ENCODE assay signal across 8 cellular contexts in genomic region chr2:3517948-3518495, GRCh38. TPM values are rescaled to one million over a fixed set of nuclear protein-coding genes. Genes with fewer than 3 reads are reported as not detected.
A peak's percentile ranks its signal among the peaks of the same experiment; 100 is the strongest.
DNase-seq lines count a peak whose midpoint lies in the region; ATAC-seq, FAIRE-seq and TF ChIP-seq lines count a peak whose summit lies in the region.

No MANE protein-coding gene starts in this region.

- FAIRE-seq in endothelial cell of umbilical vein (lab: Jason Lieb, UNC): no peak

- H3K4me3 ChIP-seq in DND-41 (ENCODE audit: low read depth in 1 of 2, low read length in 2 of 2) (peak overlapping the region; percentile 65 to 80), OCI-LY3 (ENCODE audit: low read length) (peak overlapping the region; percentile 95), endothelial cell of umbilical vein (replicated peaks in 1 of 3; ENCODE audit: insufficient read depth in 1 of 3, low read depth in 1 of 3, low read length in 3 of 3) (peak overlapping the region; percentile 66 to 89 (median 89)), parathyroid adenoma (ENCODE audit: low read depth, low read length) (peak overlapping the region; percentile 92)

- peak overlapping the region; percentile 81 for H3K4me2 ChIP-seq in DND-41 (ENCODE audit: insufficient read depth, low read length)
- peak overlapping the region; percentile 99 for H3K4me2 ChIP-seq in OCI-LY3 (ENCODE audit: low read length)
- H3K4me2 ChIP-seq in endothelial cell of umbilical vein (ENCODE audit: insufficient read depth, low read length): peak overlapping the region; percentile 88
- H3K4me2 ChIP-seq in parathyroid adenoma (ENCODE audit: low read length): peak overlapping the region; percentile 98

- peak overlapping the region; percentile 87 for H3K27ac ChIP-seq in DND-41 (ENCODE audit: low read length)
- peak overlapping the region; percentile 63 for H3K27ac ChIP-seq in OCI-LY3 (ENCODE audit: low read length)
- H3K27ac ChIP-seq in endothelial cell of umbilical vein (ENCODE audit: insufficient read depth, low read depth, low read length): no peak overlapping the region
- peak overlapping the region; percentile 95 for H3K27ac ChIP-seq in parathyroid adenoma

- dilution Hi-C loops in endothelial cell of umbilical vein (cut with MboI; ENCODE audit: extremely low pct_ligation_motif_present, low sequenced_read_pairs): no loop called here

- peak overlapping the region; percentile 90 for H2AFZ ChIP-seq in DND-41 (ENCODE audit: low read depth, low read length)
- peak overlapping the region; percentile 56; the same call in 1 of the 2 replicates for H2AFZ ChIP-seq in OCI-LY3 (ENCODE audit: low read depth, low read length)
- peak overlapping the region; percentile 89 for H2AFZ ChIP-seq in endothelial cell of umbilical vein (ENCODE audit: low read depth, low read length)
- H2AFZ ChIP-seq in parathyroid adenoma: peak overlapping the region; percentile 91

- ATAC-seq in DND-41 (ENCODE audit: insufficient read depth, low read depth) (no peak), GM19397 (IDR thresholded peaks at IDR 0.05; ENCODE audit: unreplicated experiment) (no peak)

- CTCF ChIA-PET in endothelial cell of umbilical vein (lab: Charles Lee): interaction anchor here (1.0 to 2.4 kb wide), 4 partner anchors 18 to 65 kb away, joined by 3 to 12 read pairs (median 4); partner anchors contain the start of gene RNASEH1

- H4K20me1 ChIP-seq in DND-41 (ENCODE audit: insufficient read depth, low read length): no peaks in the 10 kb centered on the region
- H4K20me1 ChIP-seq in OCI-LY3 (ENCODE audit: insufficient read depth, low read length): peaks cover 6% of the 10 kb centered on the region
- H4K20me1 ChIP-seq in endothelial cell of umbilical vein (replicated peaks; ENCODE audit: control insufficient read depth, extremely low read depth, insufficient read depth, low read length): no peaks in the 10 kb centered on the region

- no peak for TF ChIP-seq POLR2A in endothelial cell of umbilical vein (IDR thresholded peaks at IDR 0.05; ENCODE audit: low read depth, low read length)

- H3K9me1 ChIP-seq in endothelial cell of umbilical vein (replicated peaks; ENCODE audit: control insufficient read depth, extremely low read depth, insufficient read depth, low read length): no peaks in the 10 kb centered on the region

- DNase-seq in DND-41: no peak
- peak; percentile 18 for DNase-seq in endothelial cell of umbilical vein (ENCODE audit: low read depth, low spot score)
- DNase-seq in SIG-M5 treated with dmso at 0.1 percent for 504 hours (lab: John Stamatoyannopoulos, UW; ENCODE audit: unreplicated experiment): no peak
- DNase-seq in NOMO-1 treated with DMSO at 0.1 percent for 48 hours (lab: John Stamatoyannopoulos, UW; ENCODE audit: unreplicated experiment): no peak
- no peak for DNase-seq in activated CD8-positive, alpha-beta memory T cell treated with anti-CD3 and anti-CD28 coated beads, Interleukin-2, amount 50 U/mL, for 48 hours

- peaks cover 35% of the 10 kb centered on the region for H3K4me1 ChIP-seq in DND-41 (ENCODE audit: insufficient read depth, low read length)
- peaks cover 14% of the 10 kb centered on the region for H3K4me1 ChIP-seq in OCI-LY3 (ENCODE audit: low read length)
- peaks cover 18% of the 10 kb centered on the region for H3K4me1 ChIP-seq in endothelial cell of umbilical vein (ENCODE audit: control insufficient read depth, extremely low read depth, insufficient read depth, low read length)
- peaks cover 9% of the 10 kb centered on the region for H3K4me1 ChIP-seq in parathyroid adenoma

- TF ChIP-seq CTCF in DND-41 (IDR thresholded peaks at IDR 0.05; ENCODE audit: borderline replicate concordance, extremely low read depth, low read length, poor library complexity, severe bottlenecking) (no peak), OCI-LY3 (IDR thresholded peaks at IDR 0.05; ENCODE audit: low read depth, low read length) (no peak), endothelial cell of umbilical vein (IDR thresholded peaks at IDR 0.05; ENCODE audit: extremely low read depth in 1 of 2, insufficient read depth in 1 of 2, low read depth in 1 of 2, low read length in 2 of 2) (no peak), parathyroid adenoma (IDR thresholded peaks at IDR 0.05) (no peak)

- BruUV-seq in endothelial cell of umbilical vein (replicated peaks; lab: Mats Ljungman, UMichigan): no TSS peak

- intact Hi-C loops in endothelial cell of umbilical vein (cut with micrococcal nuclease): loop anchor here (2.0 kb wide), 1 partner anchor 139 kb away; the partner anchor contains the start of gene TRAPPC12

- H3K9me3 ChIP-seq in DND-41 (ENCODE audit: insufficient read depth, low read length, severe bottlenecking) (no peaks in the 10 kb centered on the region), OCI-LY3 (ENCODE audit: insufficient read depth, low read length) (no peaks in the 10 kb centered on the region), endothelial cell of umbilical vein (replicated peaks; ENCODE audit: control insufficient read depth, insufficient read depth, low read length) (no peaks in the 10 kb centered on the region), parathyroid adenoma (ENCODE audit: control insufficient read depth, low read length) (no peaks in the 10 kb centered on the region)

- H3K79me2 ChIP-seq in DND-41 (ENCODE audit: insufficient read depth, low read length) (peaks cover 41% of the 10 kb centered on the region), OCI-LY3 (ENCODE audit: low read length) (peaks cover 49% of the 10 kb centered on the region), endothelial cell of umbilical vein (ENCODE audit: control insufficient read depth, insufficient read depth, low read length) (peaks cover 7% of the 10 kb centered on the region), parathyroid adenoma (peaks cover 6% of the 10 kb centered on the region)

- H3K36me3 ChIP-seq in DND-41 (ENCODE audit: insufficient read depth, low read length) (peaks cover 15% of the 10 kb centered on the region), OCI-LY3 (replicated peaks; ENCODE audit: low read depth, low read length) (peaks cover 16% of the 10 kb centered on the region), endothelial cell of umbilical vein (ENCODE audit: control insufficient read depth in 2 of 2, extremely low read depth in 1 of 2, insufficient read depth in 2 of 2, low read length in 2 of 2) (peaks cover 0 to 3% of the 10 kb centered on the region in 2 experiments), parathyroid adenoma (ENCODE audit: control insufficient read depth, insufficient read depth, low read length) (no peaks in the 10 kb centered on the region)

- POLR2A ChIA-PET in endothelial cell of umbilical vein (lab: Charles Lee): interaction anchor here (1.0 to 1.3 kb wide), 3 partner anchors 12 to 58 kb away, joined by 3 to 8 read pairs (median 3); no protein-coding TSS in a partner anchor

- H3K9ac ChIP-seq in DND-41 (ENCODE audit: low read depth, low read length): peak overlapping the region; percentile 80
- peak overlapping the region; percentile 94 for H3K9ac ChIP-seq in OCI-LY3 (ENCODE audit: low read length)
- H3K9ac ChIP-seq in endothelial cell of umbilical vein (replicated peaks; ENCODE audit: extremely low read depth, insufficient read depth, low read length): peak overlapping the region; percentile 73
- no peak overlapping the region for H3K9ac ChIP-seq in parathyroid adenoma

- H3K27me3 ChIP-seq in DND-41 (ENCODE audit: insufficient read depth, low read length, poor library complexity) (no peaks in the 10 kb centered on the region), OCI-LY3 (ENCODE audit: low read depth, low read length) (no peaks in the 10 kb centered on the region), endothelial cell of umbilical vein (ENCODE audit: control insufficient read depth in 2 of 2, insufficient read depth in 2 of 2, low read length in 2 of 2) (no peaks in the 10 kb centered on the region), parathyroid adenoma (ENCODE audit: control insufficient read depth, insufficient read depth, low read length) (no peaks in the 10 kb centered on the region)

TF ChIP-seq in endothelial cell of umbilical vein, 7 proteins besides CTCF, POLR2A, EP300 and RAD21 (continues in another document):
- TF ChIP-seq JUN (IDR thresholded peaks at IDR 0.05; ENCODE audit: borderline replicate concordance, insufficient read depth, insufficient read length, low read depth): no peak
- no peak for TF ChIP-seq MAX (IDR thresholded peaks at IDR 0.05; ENCODE audit: insufficient read depth, insufficient read length)
- no peak for TF ChIP-seq FOS (IDR thresholded peaks at IDR 0.05; ENCODE audit: borderline replicate concordance, insufficient read depth, low read length)

RNA-seq across cellular contexts. Expression of gene ADI1, which starts 1.3 kb away (rescaled TPM):
- 42.6 and 49.7 TPM in 2 replicates for total RNA-seq in endothelial cell of umbilical vein
- 30.5 and 38.6 TPM in 2 replicates for polyA plus RNA-seq in endothelial cell of umbilical vein
- polyA plus RNA-seq in endothelial cell of umbilical vein (2011; cell fraction: cytosol; rRNA removed): 53.2 and 62.1 TPM in 2 replicates
- 39.2 and 42.6 TPM in 2 replicates for polyA plus RNA-seq in endothelial cell of umbilical vein (2011; cell fraction: nucleus; rRNA removed)
- polyA plus RNA-seq in endothelial cell of umbilical vein (2012): 44.9 and 57.0 TPM in 2 replicates
- polyA minus RNA-seq in endothelial cell of umbilical vein: 23.4 and 25.1 TPM in 2 replicates
- 29.7 TPM for polyA minus RNA-seq in endothelial cell of umbilical vein (2011; cell fraction: cytosol; rRNA and poly(A)+ RNA removed)
- 12.2 and 17.3 TPM in 2 replicates for polyA minus RNA-seq in endothelial cell of umbilical vein (2011; cell fraction: nucleus; rRNA and poly(A)+ RNA removed)

RNA-seq across cellular contexts. Expression of gene RNASEH1, which starts 40.1 kb away (rescaled TPM):
- total RNA-seq in endothelial cell of umbilical vein: 30.8 and 31.4 TPM in 2 replicates
- polyA plus RNA-seq in endothelial cell of umbilical vein: 8.3 and 12.8 TPM in 2 replicates
- polyA plus RNA-seq in endothelial cell of umbilical vein (2011; cell fraction: cytosol; rRNA removed): 15.5 and 17.7 TPM in 2 replicates
- 10.7 and 14.4 TPM in 2 replicates for polyA plus RNA-seq in endothelial cell of umbilical vein (2011; cell fraction: nucleus; rRNA removed)
- 26.7 and 36.1 TPM in 2 replicates for polyA plus RNA-seq in endothelial cell of umbilical vein (2012)
- polyA minus RNA-seq in endothelial cell of umbilical vein: 10.6 and 12.7 TPM in 2 replicates
- 16.5 TPM for polyA minus RNA-seq in endothelial cell of umbilical vein (2011; cell fraction: cytosol; rRNA and poly(A)+ RNA removed)
- polyA minus RNA-seq in endothelial cell of umbilical vein (2011; cell fraction: nucleus; rRNA and poly(A)+ RNA removed): 6.1 and 6.9 TPM in 2 replicates

RNA-seq across cellular contexts. Expression of gene RPS7, which starts 57.0 kb away (rescaled TPM):
- 1,506 and 1,544 TPM in 2 replicates for total RNA-seq in endothelial cell of umbilical vein
- 712 and 1,210 TPM in 2 replicates for polyA plus RNA-seq in endothelial cell of umbilical vein
- 1,730 and 1,737 TPM in 2 replicates for polyA plus RNA-seq in endothelial cell of umbilical vein (2011; cell fraction: cytosol; rRNA removed)
- 533 and 585 TPM in 2 replicates for polyA plus RNA-seq in endothelial cell of umbilical vein (2011; cell fraction: nucleus; rRNA removed)
- 1,981 and 2,150 TPM in 2 replicates for polyA plus RNA-seq in endothelial cell of umbilical vein (2012)
- 252 and 276 TPM in 2 replicates for polyA minus RNA-seq in endothelial cell of umbilical vein
- polyA minus RNA-seq in endothelial cell of umbilical vein (2011; cell fraction: cytosol; rRNA and poly(A)+ RNA removed): 328 TPM
- 72.1 and 75.3 TPM in 2 replicates for polyA minus RNA-seq in endothelial cell of umbilical vein (2011; cell fraction: nucleus; rRNA and poly(A)+ RNA removed)
